ENCODE assay signal across 24 cellular contexts in the genomic region with DNA sequence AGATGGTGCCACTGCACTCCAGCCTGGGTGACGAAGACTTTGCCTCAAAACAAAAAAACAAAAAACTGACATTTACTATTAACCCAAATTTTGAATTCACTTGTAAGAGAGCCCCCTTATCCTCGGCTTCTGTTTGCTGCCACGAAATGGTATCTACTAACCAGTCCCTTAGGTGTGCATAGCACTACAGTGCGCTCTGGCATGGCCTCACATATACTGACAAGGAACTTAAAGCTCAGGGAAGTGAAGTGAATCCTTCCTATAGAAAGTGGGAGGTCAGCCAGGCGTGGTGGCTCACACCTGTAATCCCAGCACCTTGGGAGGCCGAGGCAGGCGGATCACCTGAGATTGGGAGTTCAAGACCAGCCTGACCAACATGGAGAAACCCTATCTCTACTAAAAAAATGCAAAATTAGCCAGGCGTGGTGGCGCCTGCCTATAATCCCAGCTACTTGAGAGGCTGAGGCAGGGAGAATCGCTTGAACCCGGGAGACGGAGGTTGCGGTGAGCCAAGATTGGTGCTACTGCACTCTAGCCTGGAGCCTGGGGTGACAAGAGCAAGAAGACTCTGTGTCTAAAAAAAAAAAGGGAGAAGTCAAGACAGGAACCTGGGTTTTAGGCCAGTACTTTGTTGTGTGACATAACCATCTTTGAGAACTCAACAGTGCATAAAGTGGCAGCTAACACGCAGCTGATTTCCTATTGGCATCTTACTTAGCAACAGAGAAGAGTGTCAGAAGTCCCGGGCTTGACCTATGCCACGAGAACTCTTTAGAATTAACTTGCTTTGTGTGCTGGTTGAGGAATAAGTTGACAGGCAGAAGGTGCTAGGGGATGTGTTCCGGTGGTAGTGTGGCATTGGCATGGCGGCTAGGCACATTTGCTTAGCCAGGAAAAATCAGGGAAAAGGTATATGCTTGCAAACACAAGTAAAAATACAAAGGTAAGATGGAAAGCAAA. TPM values are rescaled to one million over a fixed set of nuclear protein-coding genes. Genes with fewer than 3 reads are reported as not detected.
DNase-seq lines count a peak whose midpoint lies in the region; ATAC-seq and TF ChIP-seq lines count a peak whose summit lies in the region.
"Had no signal": no experiment of that assay in that cellular context is flagged by ENCODE, and none has a peak within 500 bp of the region (broad histone marks: within the 10 kb centered on the region; RNA-seq: fewer than 3 reads in every experiment).

No MANE protein-coding gene starts in this region.

- DNase-seq in RWPE1 (ENCODE audit: low spot score) (no peak), esophagus muscularis mucosa (ENCODE audit: extremely low spot score) (no peak), trophoblast cell (no peak), adrenal gland (no peak), SJCRH30 (no peak)
- DNase-seq: activated CD4-positive, alpha-beta T cell treated with anti-CD3 and anti-CD28 coated beads, Interleukin-2, amount 50 U/mL, for 48 hours; activated naive CD4-positive, alpha-beta T cell treated with Interleukin-2 at 50 U/mL for 16 hours; amniotic stem cell; colonic mucosa; DMS53; effector CD8-positive, alpha-beta T cell; left colon; MM.1S; naive B cell; NCI-H1417; NCI-H748 treated with DMSO at 0.1 percent for 48 hours; stomach; transverse colon had no signal

- no peak overlapping the region for H2BK120ac ChIP-seq in trophoblast cell (ENCODE audit: insufficient read depth, low read length, poor library complexity)

- H3K4me3 ChIP-seq in BLaER1 treated with 17β-estradiol and CSF1 and Interleukin-3, amounts not matched to agents 10 nM and 100 nM = no peak overlapping the region
- H3K4me3 ChIP-seq in esophagus muscularis mucosa (no peak overlapping the region), trophoblast cell (ENCODE audit: low read depth, low read length) (no peak overlapping the region), adrenal gland (no peak overlapping the region), SJCRH30 (no peak overlapping the region)
- H3K4me3 ChIP-seq: colonic mucosa, hepatocyte, K562, SK-N-MC, stomach, transverse colon had no signal

- TF ChIP-seq CTCF in RWPE1 (conservative IDR thresholded peaks at IDR 0.05; ENCODE audit: low read depth) (no peak), esophagus muscularis mucosa (IDR thresholded peaks at IDR 0.05) (no peak), adrenal gland (IDR thresholded peaks at IDR 0.05) (no peak)

- no peak for ATAC-seq in HG02623 (IDR thresholded peaks at IDR 0.05; ENCODE audit: unreplicated experiment)
- ATAC-seq in HG03432 (IDR thresholded peaks at IDR 0.05; ENCODE audit: unreplicated experiment) = no peak
- ATAC-seq: left colon had no signal

- H2AFZ ChIP-seq in trophoblast cell (ENCODE audit: insufficient read depth, low read length, poor library complexity) = no peak overlapping the region
- H2AFZ ChIP-seq: hepatocyte had no signal

- H3K14ac ChIP-seq in trophoblast cell (ENCODE audit: low read length) = no peak overlapping the region

- H3K4ac ChIP-seq in trophoblast cell (ENCODE audit: low read depth, low read length) = no peak overlapping the region

- H3K23ac ChIP-seq in trophoblast cell (ENCODE audit: low read length) = no peak overlapping the region

- no peak overlapping the region for H4K12ac ChIP-seq in trophoblast cell (ENCODE audit: low read depth, low read length)

- TF ChIP-seq EP300 in esophagus muscularis mucosa (IDR thresholded peaks at IDR 0.05) = no peak

- H2BK5ac ChIP-seq in trophoblast cell (ENCODE audit: low read depth, low read length, poor library complexity) = no peak overlapping the region

- POLR2A ChIA-PET in RWPE1 (lab: Yijun Ruan, JAX; ENCODE audit: low non-redundant PET) = no interaction called here

- H3K79me1 ChIP-seq in trophoblast cell (ENCODE audit: low read length) = peaks cover 17% of the 10 kb centered on the region

- peak overlapping the region; percentile 39 for H3K18ac ChIP-seq in trophoblast cell (ENCODE audit: low read length)

- WGBS in esophagus muscularis mucosa = 96% methylated on average over 18 of the region's 18 CpGs
- no CpG with 5 or more reads among the region's 18 CpGs for WGBS in trophoblast cell (ENCODE audit: extremely low coverage, insufficient coverage, insufficient read length)
- 91 to 97% (median 96%) methylated on average over 18 of the region's 18 CpGs for WGBS in adrenal gland, 4 donors

- no peaks in the 10 kb centered on the region for H4K20me1 ChIP-seq in BLaER1 treated with 17β-estradiol and CSF1 and Interleukin-3, amounts not matched to agents 10 nM and 100 nM

- H3K27me3 ChIP-seq in BLaER1 treated with 17β-estradiol and CSF1 and Interleukin-3, amounts not matched to agents 10 nM and 100 nM = no peaks in the 10 kb centered on the region
- H3K27me3 ChIP-seq in esophagus muscularis mucosa = no peaks in the 10 kb centered on the region
- H3K27me3 ChIP-seq in trophoblast cell (ENCODE audit: insufficient read depth, low read length) = no peaks in the 10 kb centered on the region
- H3K27me3 ChIP-seq in adrenal gland = no peaks in the 10 kb centered on the region
- no peaks in the 10 kb centered on the region for H3K27me3 ChIP-seq in SJCRH30
- H3K27me3 ChIP-seq: colonic mucosa, hepatocyte, stomach, transverse colon had no signal

- H3K9me3 ChIP-seq in BLaER1 treated with 17β-estradiol and CSF1 and Interleukin-3, amounts not matched to agents 10 nM and 100 nM (replicated peaks in 1 of 11) = peaks cover 0 to 6% (median 0%) of the 10 kb centered on the region in 11 experiments; a peak in 2 of 22 replicates
- no peaks in the 10 kb centered on the region for H3K9me3 ChIP-seq in esophagus muscularis mucosa
- H3K9me3 ChIP-seq in trophoblast cell (ENCODE audit: insufficient read depth, low read depth, low read length) = peaks cover 2% of the 10 kb centered on the region
- H3K9me3 ChIP-seq in adrenal gland (replicated peaks in 1 of 3) = no peaks in the 10 kb centered on the region
- H3K9me3 ChIP-seq in SJCRH30 (replicated peaks) = no peaks in the 10 kb centered on the region
- H3K9me3 ChIP-seq: colonic mucosa, stomach, transverse colon had no signal

- TF ChIP-seq POLR2A in esophagus muscularis mucosa (IDR thresholded peaks at IDR 0.05; ENCODE audit: low read depth) = no peak
- TF ChIP-seq POLR2A in adrenal gland (IDR thresholded peaks at IDR 0.05) = no peak

- no peak overlapping the region for H3K27ac ChIP-seq in BLaER1 treated with 17β-estradiol and CSF1 and Interleukin-3, amounts not matched to agents 10 nM and 100 nM
- H3K27ac ChIP-seq in RWPE1 (peak overlapping the region; percentile 71), esophagus muscularis mucosa (replicated peaks in 1 of 4) (peak overlapping the region; percentile 22 to 89 (median 52)), trophoblast cell (ENCODE audit: low read depth, low read length) (no peak overlapping the region), adrenal gland (peak overlapping the region in 1 of 5 donors; percentile 47), SJCRH30 (no peak overlapping the region)
- H3K27ac ChIP-seq: colonic mucosa, hepatocyte, SK-N-MC, transverse colon had no signal

- peaks cover 7% of the 10 kb centered on the region for H3K79me2 ChIP-seq in trophoblast cell (ENCODE audit: control insufficient read depth, insufficient read depth, low read length, poor library complexity)

- H2BK12ac ChIP-seq in trophoblast cell (ENCODE audit: low read length) = no peak overlapping the region

- no peak overlapping the region for H4K91ac ChIP-seq in trophoblast cell (ENCODE audit: low read depth, low read length)

- peaks cover 0 to 8% (median 0%) of the 10 kb centered on the region in 11 experiments; a peak in 1 of 22 replicates for H3K36me3 ChIP-seq in BLaER1 treated with 17β-estradiol and CSF1 and Interleukin-3, amounts not matched to agents 10 nM and 100 nM
- H3K36me3 ChIP-seq in esophagus muscularis mucosa (peaks cover 27 to 61% (median 49%) of the 10 kb centered on the region in 4 donors), trophoblast cell (ENCODE audit: control insufficient read depth in 1 of 2, insufficient read depth in 2 of 2, low read length in 2 of 2) (peaks cover 34 to 45% of the 10 kb centered on the region in 2 experiments), adrenal gland (replicated peaks in 1 of 2) (peaks cover 0 to 26% of the 10 kb centered on the region in 2 donors), SJCRH30 (peaks cover 65% of the 10 kb centered on the region)
- H3K36me3 ChIP-seq: colonic mucosa had no signal

- H3K4me2 ChIP-seq in BLaER1 treated with 17β-estradiol and CSF1 and Interleukin-3, amounts not matched to agents 10 nM and 100 nM = peak overlapping the region in 9 of 11 experiments; percentile 8 to 48 (median 38); a peak in 14 of 22 replicates
- H3K4me2 ChIP-seq in trophoblast cell (ENCODE audit: low read length) = no peak overlapping the region
- H3K4me2 ChIP-seq: hepatocyte had no signal

- CTCF ChIA-PET in RWPE1 (lab: Yijun Ruan, JAX) = no interaction called here

- peaks cover 0 to 38% (median 26%) of the 10 kb centered on the region in 10 experiments; a peak in 17 of 20 replicates for H3K4me1 ChIP-seq in BLaER1 treated with 17β-estradiol and CSF1 and Interleukin-3, amounts not matched to agents 10 nM and 100 nM
- H3K4me1 ChIP-seq in esophagus muscularis mucosa (peaks cover 25 to 93% (median 85%) of the 10 kb centered on the region in 4 donors), trophoblast cell (ENCODE audit: control insufficient read depth in 1 of 2, insufficient read depth in 2 of 2, low read length in 2 of 2) (peaks cover 13 to 19% of the 10 kb centered on the region in 2 experiments), adrenal gland (replicated peaks in 1 of 2) (peaks cover 23 to 27% of the 10 kb centered on the region in 2 donors), SJCRH30 (peaks cover 46% of the 10 kb centered on the region)
- H3K4me1 ChIP-seq: colonic mucosa had no signal

- H2AK5ac ChIP-seq in trophoblast cell (ENCODE audit: low read length) = no peak overlapping the region

- H3K9ac ChIP-seq in BLaER1 treated with 17β-estradiol and CSF1 and Interleukin-3, amounts not matched to agents 10 nM and 100 nM = no peak overlapping the region
- H3K9ac ChIP-seq in trophoblast cell (ENCODE audit: low read length) = no peak overlapping the region

- no peak overlapping the region for H4K8ac ChIP-seq in trophoblast cell (ENCODE audit: low read depth, low read length)

- intact Hi-C loops in esophagus muscularis mucosa (cut with DNase I) (no loop called here), adrenal gland (cut with DNase I) (no loop called here)

RNA-seq across cellular contexts. Expression of a gene that starts 16.8 kb away (rescaled TPM):
- total RNA-seq in esophagus muscularis mucosa = 100 to 1,000 TPM; 308 to 587 (median 435) TPM
- 267 and 277 TPM in 2 replicates for polyA plus RNA-seq in trophoblast cell (2013)
- 10 to 100 TPM; 16.0 to 71.5 (median 29.0) TPM for total RNA-seq in adrenal gland
- 10 to 100 TPM; 14.4 to 29.8 (median 16.0) TPM for polyA plus RNA-seq in adrenal gland
- total RNA-seq in SJCRH30 (2014; rRNA removed; shearing (Covaris generic)) = 197 and 220 TPM in 2 replicates

RNA-seq across cellular contexts. Expression of a gene that starts 47.8 kb away (rescaled TPM):
- total RNA-seq in esophagus muscularis mucosa (100 to 1,000 TPM; 201 to 229 (median 212) TPM), adrenal gland (100 to 1,000 TPM; 266 to 478 (median 362) TPM)
- 191 and 200 TPM in 2 replicates for polyA plus RNA-seq in trophoblast cell (2013)
- polyA plus RNA-seq in adrenal gland = 100 to 1,000 TPM; 274 to 697 (median 537) TPM
- 441 and 456 TPM in 2 replicates for total RNA-seq in SJCRH30 (2014; rRNA removed; shearing (Covaris generic))

Comparison
In these comparisons a context has a peak if more than half of its experiments do, and no peak if none do; other contexts are left out.
1. H3K27ac ChIP-seq: peak in RWPE1 (single experiment) and esophagus muscularis mucosa (4 of 4); none in BLaER1 treated with 17β-estradiol and CSF1 and Interleukin-3, amounts not matched to agents 10 nM and 100 nM (0 of 11), trophoblast cell (single experiment) and SJCRH30 (single experiment).